In genomic region chr12:116508145-116509121, GRCh38 we compare ENCODE assay signal across 8 cellular contexts. TPM values are rescaled to one million over a fixed set of nuclear protein-coding genes. Genes with fewer than 3 reads are reported as not detected.
DNase-seq lines count a peak whose midpoint lies in the region; ATAC-seq and TF ChIP-seq lines count a peak whose summit lies in the region.

No MANE protein-coding gene starts in this region.

- no peaks in the 10 kb centered on the region for H3K27me3 ChIP-seq in hepatocyte

- intact Hi-C loops in Right ventricle myocardium inferior (cut with DNase I) (no loop called here), cardiac septum (cut with DNase I) (no loop called here)
- intact Hi-C loops in activated T-helper 1 cell treated with anti-CD3 and anti-CD28 coated beads, Interleukin-12 subunit alpha, Interleukin-12 subunit beta, Interleukin-2, Interleukin-4 antibody, amounts not matched to agents 30 ng/mL and 10 ng/mL and 1 ng/mL, durations not matched to agents 14 hours and 24 hours and 36 hours (cut with micrococcal nuclease): no loop called here

- H3K36me3 Mint-ChIP-seq in activated T-helper 1 cell treated with anti-CD3 and anti-CD28 coated beads, Interleukin-12 subunit alpha, Interleukin-12 subunit beta, Interleukin-2, Interleukin-4 antibody, amounts not matched to agents 30 ng/mL and 10 ng/mL and 1 ng/mL, durations not matched to agents 14 hours and 24 hours and 36 hours (ENCODE audit: low read depth): no peaks in the 10 kb centered on the region

- H3K9me2 ChIP-seq in hepatocyte (replicated peaks; ENCODE audit: insufficient read depth): no peaks in the 10 kb centered on the region

- peaks cover 3% of the 10 kb centered on the region for H3K4me1 ChIP-seq in hepatocyte (ENCODE audit: insufficient read depth)

- H3K79me2 ChIP-seq in hepatocyte: no peaks in the 10 kb centered on the region

- peak; percentile 62 for ATAC-seq in Right ventricle myocardium inferior

- H3K36me3 ChIP-seq in hepatocyte (replicated peaks; ENCODE audit: insufficient read depth, low read depth): no peaks in the 10 kb centered on the region

- no peaks in the 10 kb centered on the region for H3K4me1 Mint-ChIP-seq in activated T-helper 1 cell treated with anti-CD3 and anti-CD28 coated beads, Interleukin-12 subunit alpha, Interleukin-12 subunit beta, Interleukin-2, Interleukin-4 antibody, amounts not matched to agents 30 ng/mL and 10 ng/mL and 1 ng/mL, durations not matched to agents 14 hours and 24 hours and 36 hours (ENCODE audit: low read depth)

- DNase-seq in Right ventricle myocardium inferior (ENCODE audit: missing footprints) (peak; percentile 81), cardiac septum (ENCODE audit: low spot score) (no peak), hepatocyte (ENCODE audit: low spot score) (no peak), skeletal muscle cell (ENCODE audit: low read depth) (no peak), NCI-H1694 treated with DMSO at 0.1 percent for 48 hours (lab: John Stamatoyannopoulos, UW) (no peak), amniotic stem cell (lab: John Stamatoyannopoulos, UW) (no peak), NCI-H345 treated with DMSO at 0.1 percent for 48 hours (lab: John Stamatoyannopoulos, UW; ENCODE audit: unreplicated experiment) (no peak)
- DNase-seq in activated T-helper 1 cell treated with anti-CD3 and anti-CD28 coated beads, Interleukin-12 subunit alpha, Interleukin-12 subunit beta, Interleukin-2, Interleukin-4 antibody, amounts not matched to agents 30 ng/mL and 10 ng/mL and 1 ng/mL, durations not matched to agents 14 hours and 24 hours and 36 hours (ENCODE audit: low spot score): no peak

- no peaks in the 10 kb centered on the region for H3K9me3 Mint-ChIP-seq in activated T-helper 1 cell treated with anti-CD3 and anti-CD28 coated beads, Interleukin-12 subunit alpha, Interleukin-12 subunit beta, Interleukin-2, Interleukin-4 antibody, amounts not matched to agents 30 ng/mL and 10 ng/mL and 1 ng/mL, durations not matched to agents 14 hours and 24 hours and 36 hours

- peak overlapping the region; percentile 66 for H2AFZ ChIP-seq in hepatocyte

- H4K20me1 ChIP-seq in hepatocyte (ENCODE audit: insufficient read depth, poor library complexity, severe bottlenecking): no peaks in the 10 kb centered on the region

- no peak for TF ChIP-seq CTCF in hepatocyte (IDR thresholded peaks at IDR 0.05; ENCODE audit: poor library complexity)

- H3K9me3 ChIP-seq in hepatocyte (ENCODE audit: low read depth): no peaks in the 10 kb centered on the region

- H3K27ac ChIP-seq in hepatocyte: no peak overlapping the region

- H3K4me3 ChIP-seq in hepatocyte (no peak overlapping the region), skeletal muscle cell (ENCODE audit: low read depth, low read length) (peak overlapping the region; percentile 22)

- peak overlapping the region; percentile 46 for H3K4me3 Mint-ChIP-seq in activated T-helper 1 cell treated with anti-CD3 and anti-CD28 coated beads, Interleukin-12 subunit alpha, Interleukin-12 subunit beta, Interleukin-2, Interleukin-4 antibody, amounts not matched to agents 30 ng/mL and 10 ng/mL and 1 ng/mL, durations not matched to agents 14 hours and 24 hours and 36 hours

- 8% methylated on average over 33 of the region's 60 CpGs for WGBS in hepatocyte (ENCODE audit: low lambda C conversion rate, missing lambda C conversion rate)

- H3K4me2 ChIP-seq in hepatocyte: peak overlapping the region; percentile 87

- H3K27ac Mint-ChIP-seq in activated T-helper 1 cell treated with anti-CD3 and anti-CD28 coated beads, Interleukin-12 subunit alpha, Interleukin-12 subunit beta, Interleukin-2, Interleukin-4 antibody, amounts not matched to agents 30 ng/mL and 10 ng/mL and 1 ng/mL, durations not matched to agents 14 hours and 24 hours and 36 hours: no peak overlapping the region

- H3K27me3 Mint-ChIP-seq in activated T-helper 1 cell treated with anti-CD3 and anti-CD28 coated beads, Interleukin-12 subunit alpha, Interleukin-12 subunit beta, Interleukin-2, Interleukin-4 antibody, amounts not matched to agents 30 ng/mL and 10 ng/mL and 1 ng/mL, durations not matched to agents 14 hours and 24 hours and 36 hours (ENCODE audit: insufficient read depth): peaks cover 25% of the 10 kb centered on the region

RNA-seq across cellular contexts. Expression of gene MAP1LC3B2, which starts 50.7 kb away (rescaled TPM):
- total RNA-seq in Right ventricle myocardium inferior (3.5 TPM), cardiac septum (1.9 TPM), hepatocyte (0.60 TPM in 1 of 2 replicates, not detected in the other)
- total RNA-seq in activated T-helper 1 cell treated with anti-CD3 and anti-CD28 coated beads, Interleukin-12 subunit alpha, Interleukin-12 subunit beta, Interleukin-2, Interleukin-4 antibody, amounts not matched to agents 30 ng/mL and 10 ng/mL and 1 ng/mL, durations not matched to agents 14 hours and 24 hours and 36 hours: 0.49 and 0.57 TPM in 2 replicates
- polyA plus RNA-seq in hepatocyte: 3.3 and 5.3 TPM in 2 replicates
